Comparison of ENCODE assay signal across 7 cellular contexts in the genomic region with DNA sequence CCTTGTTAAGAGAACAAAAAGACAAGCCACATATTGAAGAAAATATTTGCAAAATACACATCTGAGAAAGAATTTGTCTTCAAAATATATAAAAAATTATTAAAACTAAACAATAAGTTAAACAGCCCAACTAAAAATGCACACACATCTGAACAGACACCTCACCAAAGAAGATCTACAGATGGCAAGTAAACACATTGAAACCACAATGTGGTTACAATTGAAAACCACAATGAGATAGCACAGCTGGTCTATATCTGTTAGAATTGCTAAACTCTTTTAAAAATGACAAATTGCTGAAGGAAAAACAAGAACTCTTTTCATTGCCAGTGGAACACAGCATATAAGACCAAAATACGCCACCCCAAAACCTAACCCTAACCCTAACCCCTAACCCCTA. TPM values are rescaled to one million over a fixed set of nuclear protein-coding genes. Genes with fewer than 3 reads are reported as not detected.
"Had no signal": no experiment of that assay in that cellular context is flagged by ENCODE, and none has a peak within 500 bp of the region (broad histone marks: within the 10 kb centered on the region; RNA-seq: fewer than 3 reads in every experiment).

No MANE protein-coding gene starts in this region.

RNA-seq across cellular contexts. Expression of gene SCGB1C2, which starts 1.5 kb away (rescaled TPM):
- total RNA-seq: GM23248, H4, H7, HepG2, HFFc6, HT1080 had no signal
- polyA plus RNA-seq: GM23248, HepG2, IgD-negative memory B cell had no signal

RNA-seq across cellular contexts. Expression of gene DOC2B, which starts 45.6 kb away (rescaled TPM):
- total RNA-seq: GM23248, H4, HFFc6, HT1080 had no signal
- polyA plus RNA-seq: IgD-negative memory B cell had no signal
